In the genomic region with DNA sequence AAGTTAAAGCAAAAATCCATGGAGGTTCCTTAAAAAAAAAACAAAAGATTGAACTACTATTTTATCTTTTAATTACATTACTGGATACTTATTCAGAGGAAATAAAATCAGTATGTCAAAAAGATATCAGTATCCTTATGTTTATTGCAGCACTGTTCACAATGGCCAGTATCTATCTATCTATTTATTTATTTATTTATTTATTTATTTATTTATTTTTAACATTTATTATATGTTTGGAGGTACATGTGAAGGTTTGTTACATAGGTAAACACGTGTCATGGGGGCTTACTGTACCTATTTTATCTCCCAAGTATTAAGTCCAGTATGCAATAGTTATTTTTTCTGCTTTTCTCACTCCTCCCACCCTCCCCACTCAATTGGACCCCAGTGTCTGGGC, we compare ENCODE assay signal across 8 cellular contexts.
"Had no signal": no experiment of that assay in that cellular context is flagged by ENCODE, and none has a peak within 500 bp of the region (broad histone marks: within the 10 kb centered on the region; RNA-seq: fewer than 3 reads in every experiment).

No MANE protein-coding gene starts in this region.

- ATAC-seq: GM12878 had no signal

- H3K4me3 ChIP-seq: GM12878 had no signal

- DNase-seq: GDM1, GF-D8 had no signal

- FAIRE-seq: G401.6, GM12878, GM12891, GM12892, GM18507, GM19239 had no signal
